Comparison of ENCODE assay signal across 18 cellular contexts in the genomic region with DNA sequence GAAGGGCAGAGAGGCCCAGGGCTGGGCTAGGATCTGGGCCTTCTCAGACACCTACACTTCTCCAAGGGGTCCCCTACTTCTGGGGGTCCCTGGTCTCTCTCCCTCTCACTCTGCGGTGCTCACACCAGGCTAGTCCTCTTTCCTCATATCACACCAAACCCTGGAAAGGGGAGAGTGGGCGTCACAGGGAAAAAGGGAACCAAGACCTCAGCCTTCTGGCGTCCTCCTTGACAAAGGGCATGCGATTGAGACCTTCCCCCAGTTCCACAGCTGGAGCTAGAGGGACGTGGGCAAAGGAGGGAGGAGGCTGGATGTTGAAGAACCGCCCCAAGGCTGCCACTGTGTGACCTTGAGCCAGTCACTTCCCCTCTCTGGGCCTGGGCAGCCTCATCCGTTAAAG. TPM values are rescaled to one million over a fixed set of nuclear protein-coding genes. Genes with fewer than 3 reads are reported as not detected.
DNase-seq lines count a peak whose midpoint lies in the region; ATAC-seq, FAIRE-seq and TF ChIP-seq lines count a peak whose summit lies in the region.
"Had no signal": no experiment of that assay in that cellular context is flagged by ENCODE, and none has a peak within 500 bp of the region (broad histone marks: within the 10 kb centered on the region; RNA-seq: fewer than 3 reads in every experiment).

No MANE protein-coding gene starts in this region.

- TF ChIP-seq CTCF in heart left ventricle (IDR thresholded peaks at IDR 0.05), result no peak
- TF ChIP-seq CTCF in H1 (IDR thresholded peaks at IDR 0.05; ENCODE audit: control extremely low read depth in 1 of 3, insufficient read depth in 1 of 3, low read depth in 1 of 3, low read length in 3 of 3), result no peak
- TF ChIP-seq CTCF in upper lobe of left lung (IDR thresholded peaks at IDR 0.05), result no peak

- FAIRE-seq in H1 (lab: Jason Lieb, UNC), result no peak

- H4K91ac ChIP-seq in H1 (replicated peaks; ENCODE audit: insufficient read length, low read length), result no peak overlapping the region

- no peak overlapping the region for H3K23ac ChIP-seq in H1 (ENCODE audit: insufficient read length)

- H3K9ac ChIP-seq in H1 (replicated peaks in 1 of 4; ENCODE audit: extremely low read depth in 1 of 4, low read depth in 3 of 4, low read length in 3 of 4), result no peak overlapping the region

- intact Hi-C loops in heart left ventricle (cut with DNase I) (no loop called here), Right ventricle myocardium superior (cut with DNase I) (no loop called here)

- peaks cover 0 to 35% (median 14%) of the 10 kb centered on the region in 9 donors for H3K27me3 ChIP-seq in heart left ventricle
- H3K27me3 ChIP-seq in H1 (replicated peaks in 1 of 4; ENCODE audit: control insufficient read depth in 3 of 4, extremely low read depth in 1 of 4, insufficient read depth in 3 of 4, low read length in 3 of 4), result peaks cover 0 to 16% (median 8%) of the 10 kb centered on the region in 4 experiments; a peak in 6 of 7 replicates
- H3K27me3 ChIP-seq in upper lobe of left lung, result peaks cover 0 to 16% (median 4%) of the 10 kb centered on the region in 4 donors

- TF ChIP-seq EP300 in H1 (IDR thresholded peaks at IDR 0.05; ENCODE audit: borderline replicate concordance in 1 of 2, low read depth in 2 of 2, low read length in 2 of 2), result no peak
- TF ChIP-seq EP300 in upper lobe of left lung (IDR thresholded peaks at IDR 0.05), result no peak

- peaks cover 5 to 21% of the 10 kb centered on the region in 2 experiments for H4K20me1 ChIP-seq in H1 (replicated peaks in 1 of 2; ENCODE audit: control insufficient read depth in 1 of 2, insufficient read depth in 2 of 2, low read length in 2 of 2)

- H3K4me2 ChIP-seq in H1 (ENCODE audit: insufficient read depth in 1 of 2, low read depth in 2 of 2, low read length in 2 of 2), result no peak overlapping the region; a peak in 1 of 4 replicates

- H3K14ac ChIP-seq in H1 (ENCODE audit: insufficient read length), result no peak overlapping the region

- H3K9me3 ChIP-seq in heart left ventricle, result no peaks in the 10 kb centered on the region
- H3K9me3 ChIP-seq in H1 (ENCODE audit: insufficient read depth in 2 of 2, low read depth in 1 of 2, low read length in 1 of 2), result no peaks in the 10 kb centered on the region
- H3K9me3 ChIP-seq in upper lobe of left lung, result no peaks in the 10 kb centered on the region

- H3K18ac ChIP-seq in H1 (ENCODE audit: extremely low read depth, low read length), result no peak overlapping the region

- H3K36me3 ChIP-seq in heart left ventricle (peaks cover 0 to 56% (median 33%) of the 10 kb centered on the region in 9 donors), H1 (ENCODE audit: control insufficient read depth in 2 of 4, insufficient read depth in 4 of 4, low read length in 3 of 4) (no peaks in the 10 kb centered on the region; a peak in 2 of 8 replicates), upper lobe of left lung (peaks cover 0 to 58% (median 36%) of the 10 kb centered on the region in 4 donors)

- TF ChIP-seq POLR2A in heart left ventricle (IDR thresholded peaks at IDR 0.05) (no peak), H1 (IDR thresholded peaks at IDR 0.05; ENCODE audit: control extremely low read depth in 1 of 2, low read depth in 2 of 2, low read length in 2 of 2) (0 out of 3 replicates have a peak, but pooled peaks of 1 of the 2 experiments have one; percentile 4), GM18505 (IDR thresholded peaks at IDR 0.05; ENCODE audit: borderline replicate concordance, extremely low read depth, insufficient read depth, insufficient read length) (no peak), upper lobe of left lung (IDR thresholded peaks at IDR 0.05) (no peak)

- H3K56ac ChIP-seq in H1 (replicated peaks; ENCODE audit: insufficient read length, low read depth, low read length), result no peak overlapping the region

- H3K4ac ChIP-seq in H1 (replicated peaks; ENCODE audit: insufficient read length, low read depth, low read length), result no peak overlapping the region

- H3K23me2 ChIP-seq in H1 (ENCODE audit: low read depth, low read length), result peaks cover 13% of the 10 kb centered on the region; the same call in 1 of the 2 replicates

- no peak overlapping the region for H2BK120ac ChIP-seq in H1 (replicated peaks; ENCODE audit: low read depth, low read length)

- H2AFZ ChIP-seq in H1 (ENCODE audit: low read length), result no peak overlapping the region

- no peaks in the 10 kb centered on the region for H3K79me1 ChIP-seq in H1 (ENCODE audit: low read depth, low read length)

- no peak overlapping the region for H2BK20ac ChIP-seq in H1 (ENCODE audit: low read length)

- DNase-seq in heart left ventricle, result no peak
- DNase-seq in Right ventricle myocardium superior, result no peak
- DNase-seq in H1 (ENCODE audit: low read depth in 1 of 2, low spot score in 2 of 2), result no peak
- no peak for DNase-seq in upper lobe of left lung
- DNase-seq: 8988T; activated CD4-positive, alpha-beta memory T cell treated with anti-CD3 and anti-CD28 coated beads for 36 hours; activated CD8-positive, alpha-beta memory T cell treated with anti-CD3 and anti-CD28 coated beads, Interleukin-2, amount 50 U/mL, for 4 hours; activated naive CD4-positive, alpha-beta T cell treated with Interleukin-2 at 50 U/mL for 16 hours; CD4-positive, CD25-positive, alpha-beta regulatory T cell; GF-D8; stimulated activated naive CD4-positive, alpha-beta T cell had no signal

- H3K79me2 ChIP-seq in H1 (ENCODE audit: control insufficient read depth in 1 of 2, insufficient read depth in 2 of 2, low read length in 2 of 2), result no peaks in the 10 kb centered on the region

- no peak overlapping the region for H3K4me3 ChIP-seq in heart left ventricle
- H3K4me3 ChIP-seq in H1 (ENCODE audit: extremely low read depth in 1 of 4, insufficient read depth in 2 of 4, low read depth in 3 of 4, low read length in 4 of 4), result no peak overlapping the region
- peak overlapping the region in 1 of 4 donors; percentile 47 for H3K4me3 ChIP-seq in upper lobe of left lung

- H2AK5ac ChIP-seq in H1 (ENCODE audit: low read depth, low read length), result no peak overlapping the region

- CTCF ChIA-PET in H1 (lab: Charles Lee; ENCODE audit: partially characterized antibody), result interaction anchor here (1.2 to 2.2 kb wide), 4 partner anchors 9 to 35 kb away, joined by 3 to 11 read pairs (median 6); no protein-coding TSS in a partner anchor

- no peak overlapping the region for H2BK15ac ChIP-seq in H1 (ENCODE audit: low read length)

- POLR2A ChIA-PET in H1 (lab: Charles Lee; ENCODE audit: partially characterized antibody), result interaction anchor here (0.7 to 2.4 kb wide), 7 partner anchors 9 to 50 kb away, joined by 3 to 12 read pairs (median 4); a partner anchor contains a TSS

- no peak overlapping the region for H4K5ac ChIP-seq in H1 (ENCODE audit: insufficient read length, low read depth, low read length)

- H2BK5ac ChIP-seq in H1 (ENCODE audit: low read depth, low read length), result no peak overlapping the region

- ATAC-seq in heart left ventricle, result no peak
- ATAC-seq in Right ventricle myocardium superior (ENCODE audit: poor library complexity), result no peak
- no peak for ATAC-seq in GM18505 (IDR thresholded peaks at IDR 0.05; ENCODE audit: unreplicated experiment)
- ATAC-seq in upper lobe of left lung (ENCODE audit: low FRiP score in 2 of 2), result no peak
- ATAC-seq: activated CD4-positive, CD25-positive, alpha-beta regulatory T cell treated with anti-CD3 and anti-CD28 coated beads, Interleukin-2, amount 50 U/mL, for 24 hours had no signal

- no peak overlapping the region for H4K8ac ChIP-seq in H1 (ENCODE audit: extremely low read depth, insufficient read depth, low read length)

- WGBS in heart left ventricle, 4 donors, result 63 to 67% (median 65%) methylated on average over 6 to 7 of the region's 7 CpGs
- WGBS in H1 (ENCODE audit: extremely low coverage in 1 of 2, insufficient coverage in 1 of 2, insufficient read length in 1 of 2, insufficient replicate concordance in 2 of 2, low coverage in 1 of 2, low lambda C conversion rate in 2 of 2, missing lambda C conversion rate in 1 of 2), 2 experiments, result 72% methylated on average over 6 of the region's 7 CpGs; no CpG with 5 or more reads in 1 of the 2 experiments
- 59 to 61% methylated on average over 7 of the region's 7 CpGs for WGBS in upper lobe of left lung, 2 donors

- H3K27ac ChIP-seq in heart left ventricle (peak overlapping the region in 7 of 12 donors; percentile 51 to 81 (median 75)), H1 (ENCODE audit: low read depth, low read length) (no peak overlapping the region), temporal lobe (ENCODE audit: low read depth, low read length) (peak overlapping the region; percentile 65), upper lobe of left lung (peak overlapping the region in 2 of 4 donors; percentile 87 to 89)

- H3K4me1 ChIP-seq in heart left ventricle (peaks cover 6 to 49% (median 13%) of the 10 kb centered on the region in 12 donors), H1 (replicated peaks in 1 of 4; ENCODE audit: control insufficient read depth in 3 of 4, insufficient read depth in 4 of 4, low read length in 3 of 4) (peaks cover 0 to 4% (median 1%) of the 10 kb centered on the region in 4 experiments; a peak in 4 of 7 replicates), upper lobe of left lung (peaks cover 4 to 25% (median 14%) of the 10 kb centered on the region in 4 donors)

- no peak for TF ChIP-seq RAD21 in H1 (IDR thresholded peaks at IDR 0.05 in 1 of 2, conservative IDR thresholded peaks at IDR 0.05 in 1 of 2; ENCODE audit: low read depth in 2 of 2, low read length in 2 of 2)

- H2BK12ac ChIP-seq in H1 (ENCODE audit: low read depth, low read length), result 0 out of 2 replicates have a peak overlapping the region, but pooled peaks have one; percentile 27

RNA-seq across cellular contexts. Expression of a gene that starts 18.5 kb away (rescaled TPM):
- 1 to 10 TPM; 1.7 to 9.2 (median 3.3) TPM for total RNA-seq in heart left ventricle
- 1 to 10 TPM; 3.4 to 5.2 TPM for polyA plus RNA-seq in heart left ventricle
- 3.3 TPM for total RNA-seq in Right ventricle myocardium superior
- 18.4 and 18.7 TPM in 2 replicates for total RNA-seq in H1 (2021; fragmentation: NEBNext Ultra II Directional; extraction: Animal tissue kit (Norgen Biotek cat#: 25700))
- polyA plus RNA-seq in H1 (2011; rRNA removed), result 24.9 and 34.2 TPM in 2 replicates
- polyA plus RNA-seq in H1 (2011; cell fraction: cytosol; rRNA removed), result 18.8 TPM
- polyA plus RNA-seq in H1 (2011; cell fraction: nucleus; rRNA removed), result 24.8 TPM
- 10.1 to 23.2 TPM (median 21.4 TPM) in 4 replicates for polyA plus RNA-seq in H1 (2012, experiment 1 of 2)
- 18.1 TPM for polyA plus RNA-seq in H1 (2012, experiment 2 of 2)
- 18.7 TPM for polyA plus RNA-seq in H1 (2013, experiment 1 of 2)
- polyA plus RNA-seq in H1 (2013, experiment 2 of 2), result 21.8 TPM
- 4.3 and 4.4 TPM in 2 replicates for polyA minus RNA-seq in H1 (2011; rRNA and poly(A)+ RNA removed)
- polyA minus RNA-seq in H1 (2011; cell fraction: cytosol; rRNA and poly(A)+ RNA removed), result 11.2 TPM
- polyA minus RNA-seq in H1 (2011; cell fraction: nucleus; rRNA and poly(A)+ RNA removed), result 9.3 TPM
- 6.4 TPM for total RNA-seq in temporal lobe
- 10 to 100 TPM; 11.4 to 27.2 (median 21.0) TPM for total RNA-seq in upper lobe of left lung

RNA-seq across cellular contexts. Expression of a gene that starts 24.9 kb away (rescaled TPM):
- total RNA-seq in heart left ventricle (10 to 100 TPM; 13.7 to 38.9 (median 16.9) TPM), Right ventricle myocardium superior (18.2 TPM), temporal lobe (5.4 TPM), upper lobe of left lung (10 to 100 TPM; 17.5 to 90.4 (median 37.5) TPM)
- polyA plus RNA-seq in heart left ventricle (10 to 100 TPM; 21.1 to 24.8 TPM), H1 (2011; rRNA removed) (8.1 and 12.3 TPM in 2 replicates)
- 6.4 and 7.3 TPM in 2 replicates for total RNA-seq in H1 (2021; fragmentation: NEBNext Ultra II Directional; extraction: Animal tissue kit (Norgen Biotek cat#: 25700))
- polyA plus RNA-seq in H1 (2011; cell fraction: cytosol; rRNA removed), result 4.1 TPM
- polyA plus RNA-seq in H1 (2011; cell fraction: nucleus; rRNA removed), result 7.2 TPM
- polyA plus RNA-seq in H1 (2012, experiment 1 of 2), result 3.5 to 7.1 TPM (median 5.6 TPM) in 4 replicates
- polyA plus RNA-seq in H1 (2012, experiment 2 of 2), result 5.4 TPM
- polyA plus RNA-seq in H1 (2013, experiment 1 of 2), result 2.8 TPM
- 2.7 TPM for polyA plus RNA-seq in H1 (2013, experiment 2 of 2)
- polyA minus RNA-seq in H1 (2011; rRNA and poly(A)+ RNA removed), result 4.2 and 4.4 TPM in 2 replicates
- polyA minus RNA-seq in H1 (2011; cell fraction: cytosol; rRNA and poly(A)+ RNA removed), result 3.4 TPM
- polyA minus RNA-seq in H1 (2011; cell fraction: nucleus; rRNA and poly(A)+ RNA removed), result 9.1 TPM

RNA-seq across cellular contexts. Expression of a gene that starts 32.3 kb away (rescaled TPM):
- total RNA-seq in heart left ventricle (10 to 100 TPM; 35.6 to 60.3 (median 47.8) TPM), Right ventricle myocardium superior (44.4 TPM), temporal lobe (40.1 TPM), upper lobe of left lung (100 to 1,000 TPM in 3 of 6 donors, 10 to 100 TPM in 3; 69.8 to 168 (median 106) TPM)
- polyA plus RNA-seq in heart left ventricle (10 to 100 TPM; 26.2 to 30.4 TPM), H1 (2011; rRNA removed) (69.1 and 94.0 TPM in 2 replicates)
- total RNA-seq in H1 (2021; fragmentation: NEBNext Ultra II Directional; extraction: Animal tissue kit (Norgen Biotek cat#: 25700)), result 86.3 and 87.5 TPM in 2 replicates
- 79.0 TPM for polyA plus RNA-seq in H1 (2011; cell fraction: cytosol; rRNA removed)
- polyA plus RNA-seq in H1 (2011; cell fraction: nucleus; rRNA removed), result 126 TPM
- polyA plus RNA-seq in H1 (2012, experiment 1 of 2), result 55.7 to 89.9 TPM (median 79.6 TPM) in 4 replicates
- polyA plus RNA-seq in H1 (2012, experiment 2 of 2), result 70.2 TPM
- polyA plus RNA-seq in H1 (2013, experiment 1 of 2), result 42.8 TPM
- polyA plus RNA-seq in H1 (2013, experiment 2 of 2), result 41.6 TPM
- 75.4 and 85.6 TPM in 2 replicates for polyA minus RNA-seq in H1 (2011; rRNA and poly(A)+ RNA removed)
- polyA minus RNA-seq in H1 (2011; cell fraction: cytosol; rRNA and poly(A)+ RNA removed), result 42.9 TPM
- polyA minus RNA-seq in H1 (2011; cell fraction: nucleus; rRNA and poly(A)+ RNA removed), result 73.9 TPM

RNA-seq across cellular contexts. Expression of a gene that starts 37.7 kb away (rescaled TPM):
- total RNA-seq in heart left ventricle (under 1 TPM in 8 of 9 donors, not detected in 1; 0.09 to 0.61 (median 0.24) TPM), Right ventricle myocardium superior (0.48 TPM), temporal lobe (not detected), upper lobe of left lung (1 to 10 TPM in 5 of 6 donors, under 1 TPM in 1; 0.29 to 9.4 (median 3.1) TPM)
- polyA plus RNA-seq in heart left ventricle (under 1 TPM in 1 of 2 donors, not detected in 1; 0.34 TPM), H1 (2011; rRNA removed) (0.03 TPM in 2 replicates)
- total RNA-seq in H1 (2021; fragmentation: NEBNext Ultra II Directional; extraction: Animal tissue kit (Norgen Biotek cat#: 25700)), result not detected in 2 replicates
- 0.03 TPM for polyA plus RNA-seq in H1 (2011; cell fraction: cytosol; rRNA removed)
- 0.11 TPM for polyA plus RNA-seq in H1 (2011; cell fraction: nucleus; rRNA removed)
- polyA plus RNA-seq in H1 (2012, experiment 1 of 2), result 0.08 TPM in 2 of 4 replicates, not detected in the others
- polyA plus RNA-seq in H1 (2012, experiment 2 of 2), result not detected
- 0.02 TPM for polyA plus RNA-seq in H1 (2013, experiment 1 of 2)
- 0.02 TPM for polyA plus RNA-seq in H1 (2013, experiment 2 of 2)
- 0.06 TPM in 1 of 2 replicates, not detected in the other for polyA minus RNA-seq in H1 (2011; rRNA and poly(A)+ RNA removed)
- polyA minus RNA-seq in H1 (2011; cell fraction: cytosol; rRNA and poly(A)+ RNA removed), result not detected
- polyA minus RNA-seq in H1 (2011; cell fraction: nucleus; rRNA and poly(A)+ RNA removed), result not detected
- total RNA-seq: esophagus mucosa, fibroblast of villous mesenchyme, kidney epithelial cell, skeletal muscle tissue had no signal

RNA-seq across cellular contexts. Expression of a gene that starts 38.1 kb away (rescaled TPM):
- total RNA-seq in heart left ventricle (10 to 100 TPM in 7 of 9 donors, 1 to 10 TPM in 2; 7.3 to 30.5 (median 13.5) TPM), Right ventricle myocardium superior (13.3 TPM), temporal lobe (5.2 TPM), upper lobe of left lung (10 to 100 TPM in 5 of 6 donors, 1 to 10 TPM in 1; 7.4 to 33.5 (median 18.7) TPM)
- polyA plus RNA-seq in heart left ventricle (10 to 100 TPM; 14.0 to 44.7 TPM), H1 (2011; rRNA removed) (19.8 and 26.4 TPM in 2 replicates)
- 11.1 and 11.2 TPM in 2 replicates for total RNA-seq in H1 (2021; fragmentation: NEBNext Ultra II Directional; extraction: Animal tissue kit (Norgen Biotek cat#: 25700))
- polyA plus RNA-seq in H1 (2011; cell fraction: cytosol; rRNA removed), result 19.3 TPM
- 15.4 TPM for polyA plus RNA-seq in H1 (2011; cell fraction: nucleus; rRNA removed)
- polyA plus RNA-seq in H1 (2012, experiment 1 of 2), result 4.3 to 12.8 TPM (median 10.2 TPM) in 4 replicates
- polyA plus RNA-seq in H1 (2012, experiment 2 of 2), result 9.6 TPM
- 5.9 TPM for polyA plus RNA-seq in H1 (2013, experiment 1 of 2)
- polyA plus RNA-seq in H1 (2013, experiment 2 of 2), result 6.8 TPM
- 1.8 and 3.4 TPM in 2 replicates for polyA minus RNA-seq in H1 (2011; rRNA and poly(A)+ RNA removed)
- 7.9 TPM for polyA minus RNA-seq in H1 (2011; cell fraction: cytosol; rRNA and poly(A)+ RNA removed)
- 8.3 TPM for polyA minus RNA-seq in H1 (2011; cell fraction: nucleus; rRNA and poly(A)+ RNA removed)
